9 cellular contexts compared by ENCODE assay signal in the genomic region with DNA sequence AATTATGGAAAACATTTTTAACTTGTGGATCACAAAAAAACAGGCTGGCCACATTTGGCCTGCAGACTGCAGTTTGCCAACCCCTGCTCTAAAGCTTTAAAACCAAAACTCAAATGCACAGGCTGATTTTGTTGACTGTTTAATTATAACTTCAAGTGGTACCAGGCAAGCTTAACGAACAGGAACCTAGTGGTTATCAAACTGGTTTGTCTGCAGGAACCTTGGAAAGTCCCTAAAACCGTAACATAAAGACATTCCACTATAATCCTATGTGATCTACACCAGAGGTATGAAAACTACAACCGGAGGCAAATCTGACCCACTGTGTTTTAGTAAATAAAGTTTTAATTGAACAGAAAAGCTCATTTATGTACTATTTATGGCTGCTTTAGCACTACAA. TPM values are rescaled to one million over a fixed set of nuclear protein-coding genes. Genes with fewer than 3 reads are reported as not detected.
DNase-seq lines count a peak whose midpoint lies in the region; ATAC-seq lines count a peak whose summit lies in the region.
"Had no signal": no experiment of that assay in that cellular context is flagged by ENCODE, and none has a peak within 500 bp of the region (broad histone marks: within the 10 kb centered on the region; RNA-seq: fewer than 3 reads in every experiment).

No MANE protein-coding gene starts in this region.

- no peaks in the 10 kb centered on the region for H3K27me3 Mint-ChIP-seq in activated naive CD8-positive, alpha-beta T cell treated with anti-CD3 and anti-CD28 coated beads for 36 hours

- no peaks in the 10 kb centered on the region for H3K9me3 Mint-ChIP-seq in activated naive CD8-positive, alpha-beta T cell treated with anti-CD3 and anti-CD28 coated beads for 36 hours

- peak overlapping the region; percentile 29 for H3K4me3 Mint-ChIP-seq in activated naive CD8-positive, alpha-beta T cell treated with anti-CD3 and anti-CD28 coated beads for 36 hours

- no peak overlapping the region for H3K27ac ChIP-seq in caudate nucleus (ENCODE audit: low read depth, low read length)

- DNase-seq in A172 (ENCODE audit: low spot score) (peak; percentile 56), activated gamma-delta T cell treated with Interleukin-2 at 50 U/mL for 16 hours (no peak), caudate nucleus (lab: John Stamatoyannopoulos, UW) (no peak)
- no peak for DNase-seq in activated naive CD8-positive, alpha-beta T cell treated with anti-CD3 and anti-CD28 coated beads for 36 hours
- no peak for DNase-seq in stimulated activated CD4-positive, alpha-beta T cell treated with anti-CD3 and anti-CD28 coated beads, Interleukin-4, amount 100 ng/mL, for 1 hour
- DNase-seq: activated CD4-positive, CD25-positive, alpha-beta regulatory T cell had no signal

- H3K36me3 Mint-ChIP-seq in activated naive CD8-positive, alpha-beta T cell treated with anti-CD3 and anti-CD28 coated beads for 36 hours = peaks cover 29% of the 10 kb centered on the region

- H3K27ac Mint-ChIP-seq in activated naive CD8-positive, alpha-beta T cell treated with anti-CD3 and anti-CD28 coated beads for 36 hours = peak overlapping the region; percentile 83

- H3K4me1 Mint-ChIP-seq in activated naive CD8-positive, alpha-beta T cell treated with anti-CD3 and anti-CD28 coated beads for 36 hours = peaks cover 58% of the 10 kb centered on the region

- ATAC-seq in GM18870 (IDR thresholded peaks at IDR 0.05; ENCODE audit: unreplicated experiment) = peak; percentile 68
- ATAC-seq in HG03196 (IDR thresholded peaks at IDR 0.05; ENCODE audit: unreplicated experiment) = peak; percentile 65
- no peak for ATAC-seq in HG02840 (IDR thresholded peaks at IDR 0.05; ENCODE audit: low FRiP score, unreplicated experiment)

RNA-seq across cellular contexts. Expression of gene TBL1XR1, which starts 52.4 kb away (rescaled TPM):
- total RNA-seq in A172 (2014; rRNA removed; shearing (Covaris generic)) = 85.4 and 88.3 TPM in 2 replicates
- 100 to 1,000 TPM; 204 to 227 TPM for total RNA-seq in activated naive CD8-positive, alpha-beta T cell treated with anti-CD3 and anti-CD28 coated beads for 36 hours
